ENCODE assay signal across 19 cellular contexts in genomic region chr5:133117166-133117929, GRCh38.
A peak's percentile ranks its signal among the peaks of the same experiment; 100 is the strongest.
DNase-seq lines count a peak whose midpoint lies in the region; ATAC-seq and TF ChIP-seq lines count a peak whose summit lies in the region.
"Had no signal": no experiment of that assay in that cellular context is flagged by ENCODE, and none has a peak within 500 bp of the region (broad histone marks: within the 10 kb centered on the region; RNA-seq: fewer than 3 reads in every experiment).

No MANE protein-coding gene starts in this region.

- H3K4me1 ChIP-seq in neuronal stem cell (ENCODE audit: control insufficient read depth in 2 of 2, insufficient read depth in 1 of 2, low read depth in 1 of 2, low read length in 2 of 2): peaks cover 0 to 5% of the 10 kb centered on the region in 2 donors

- POLR2A ChIA-PET in GM10248 (lab: Yijun Ruan, JAX): no interaction called here

- no peak overlapping the region for H2BK12ac ChIP-seq in neuronal stem cell (ENCODE audit: low read length)

- H2BK15ac ChIP-seq in neuronal stem cell (ENCODE audit: low read length): no peak overlapping the region

- peak overlapping the region; percentile 47 for H3K27ac Mint-ChIP-seq in stimulated activated naive B cell treated with anti-CD40 and anti-IgM and Interleukin-4, amounts not matched to agents 10 μg/mL and 1 μg/mL and 100 μg/mL, for 72 hours
- H3K27ac Mint-ChIP-seq: CD8-positive, alpha-beta T cell had no signal

- H4K8ac ChIP-seq in neuronal stem cell (ENCODE audit: low read depth, low read length): no peak overlapping the region

- no peak overlapping the region for H2BK5ac ChIP-seq in neuronal stem cell (ENCODE audit: low read length)

- H3K27me3 ChIP-seq in neuronal stem cell (ENCODE audit: control insufficient read depth in 3 of 3, insufficient read depth in 3 of 3, low read depth in 1 of 3, low read length in 3 of 3): peaks cover 0 to 47% (median 0%) of the 10 kb centered on the region in 3 experiments

- H3K36me3 ChIP-seq in neuronal stem cell (replicated peaks in 1 of 2; ENCODE audit: control insufficient read depth in 2 of 2, insufficient read depth in 2 of 2, low read length in 2 of 2): no peaks in the 10 kb centered on the region

- no peaks in the 10 kb centered on the region for H3K9me3 ChIP-seq in neuronal stem cell (replicated peaks in 1 of 2; ENCODE audit: control insufficient read depth in 2 of 2, insufficient read depth in 1 of 2, low read depth in 1 of 2, low read length in 2 of 2)

- H3K4me1 Mint-ChIP-seq in stimulated activated naive B cell treated with anti-CD40 and anti-IgM and Interleukin-4, amounts not matched to agents 10 μg/mL and 1 μg/mL and 100 μg/mL, for 72 hours: peaks cover 44 to 58% of the 10 kb centered on the region in 2 donors

- no peaks in the 10 kb centered on the region for H3K27me3 Mint-ChIP-seq in stimulated activated naive B cell treated with anti-CD40 and anti-IgM and Interleukin-4, amounts not matched to agents 10 μg/mL and 1 μg/mL and 100 μg/mL, for 72 hours

- no peak overlapping the region for H2BK120ac ChIP-seq in neuronal stem cell (ENCODE audit: low read depth, low read length)

- no peak overlapping the region for H3K14ac ChIP-seq in neuronal stem cell (ENCODE audit: low read length)

- H3K23ac ChIP-seq in neuronal stem cell (ENCODE audit: low read depth, low read length, poor library complexity): no peak overlapping the region

- H3K36me3 Mint-ChIP-seq in stimulated activated naive B cell treated with anti-CD40 and anti-IgM and Interleukin-4, amounts not matched to agents 10 μg/mL and 1 μg/mL and 100 μg/mL, for 72 hours: no peaks in the 10 kb centered on the region
- H3K36me3 Mint-ChIP-seq: CD8-positive, alpha-beta T cell had no signal

- peak overlapping the region in 1 of 2 donors; percentile 38 for H3K4me3 ChIP-seq in neuronal stem cell (ENCODE audit: low read length in 2 of 2)

- ATAC-seq in stimulated activated naive B cell treated with anti-CD40 and anti-IgM and Interleukin-4, amounts not matched to agents 10 μg/mL and 1 μg/mL and 100 μg/mL, for 72 hours (replicated peaks): no peak
- ATAC-seq in HG03457 (IDR thresholded peaks at IDR 0.05; ENCODE audit: unreplicated experiment): no peak
- ATAC-seq: CD8-positive, alpha-beta T cell had no signal

- no peak for TF ChIP-seq CTCF in GM10248 (IDR thresholded peaks at IDR 0.05; ENCODE audit: control extremely low read depth, extremely low read depth, low read depth, missing control alignments)

- H4K91ac ChIP-seq in neuronal stem cell (ENCODE audit: low read depth, low read length, poor library complexity): no peak overlapping the region

- peak overlapping the region; percentile 13 for H3K18ac ChIP-seq in neuronal stem cell (ENCODE audit: low read length)

- no peaks in the 10 kb centered on the region for H3K79me1 ChIP-seq in neuronal stem cell (ENCODE audit: low read depth, low read length)

- no CpG with 5 or more reads among the region's 11 CpGs for WGBS in neuronal stem cell (ENCODE audit: extremely low coverage in 2 of 2, insufficient read length in 2 of 2, insufficient replicate concordance in 1 of 2), 2 donors

- no peak overlapping the region for H2AK5ac ChIP-seq in neuronal stem cell (ENCODE audit: low read depth, low read length)

- CTCF ChIA-PET in GM10248 (lab: Yijun Ruan, JAX): interaction anchor here (0.7 kb wide), 1 partner anchor 170 kb away, joined by 3 read pairs; no protein-coding TSS in a partner anchor

- no peak overlapping the region for H2AFZ ChIP-seq in neuronal stem cell (ENCODE audit: low read length)

- no peak overlapping the region for H3K4me3 Mint-ChIP-seq in stimulated activated naive B cell treated with anti-CD40 and anti-IgM and Interleukin-4, amounts not matched to agents 10 μg/mL and 1 μg/mL and 100 μg/mL, for 72 hours
- H3K4me3 Mint-ChIP-seq: CD8-positive, alpha-beta T cell had no signal

- no peak overlapping the region for H3K4ac ChIP-seq in neuronal stem cell (ENCODE audit: low read length)

- DNase-seq in NCI-H526 (lab: John Stamatoyannopoulos, UW): peak; percentile 35 to 63
- no peak for DNase-seq in NCI-H526 treated with DMSO at 0.1 percent for 48 hours (lab: John Stamatoyannopoulos, UW)
- peak; percentile 28 for DNase-seq in ecto neural progenitor cell (ENCODE audit: low spot score)
- DNase-seq in neuronal stem cell (ENCODE audit: low spot score): no peak
- DNase-seq in stimulated activated naive B cell treated with anti-CD40 and anti-IgM and Interleukin-4, amounts not matched to agents 10 μg/mL and 1 μg/mL and 100 μg/mL, for 72 hours: no peak
- no peak for DNase-seq in GM10248 (ENCODE audit: extremely low spot score)
- no peak for DNase-seq in DMS53 treated with DMSO at 0.1 percent for 48 hours (lab: John Stamatoyannopoulos, UW; ENCODE audit: unreplicated experiment)
- DNase-seq: 8988T, AML-193, GDM1, MV-4-11, NCI-H1105 treated with DMSO at 0.1 percent for 48 hours, NCI-H1694, NCI-H2081, NCI-H2171, NCI-H345, Right ventricle myocardium superior had no signal

- no peak overlapping the region for H3K9ac ChIP-seq in neuronal stem cell (ENCODE audit: low read depth, low read length, poor library complexity)

- H3K4me2 ChIP-seq in neuronal stem cell (ENCODE audit: insufficient read depth, low read length, poor library complexity, severe bottlenecking): no peak overlapping the region

- H3K27ac ChIP-seq in neuronal stem cell (replicated peaks; ENCODE audit: low read length): no peak overlapping the region

- H3K9me3 Mint-ChIP-seq in stimulated activated naive B cell treated with anti-CD40 and anti-IgM and Interleukin-4, amounts not matched to agents 10 μg/mL and 1 μg/mL and 100 μg/mL, for 72 hours: no peaks in the 10 kb centered on the region
- H3K9me3 Mint-ChIP-seq: CD8-positive, alpha-beta T cell had no signal

Comparison
In these comparisons a context has a peak if more than half of its experiments do, and no peak if none do; other contexts are left out.
1. DNase-seq: peak in NCI-H526 (2 of 2) and ecto neural progenitor cell (single experiment); none in NCI-H526 treated with DMSO at 0.1 percent for 48 hours (single experiment), neuronal stem cell (single experiment), stimulated activated naive B cell treated with anti-CD40 and anti-IgM and Interleukin-4, amounts not matched to agents 10 μg/mL and 1 μg/mL and 100 μg/mL, for 72 hours (single experiment), GM10248 (single experiment) and DMS53 treated with DMSO at 0.1 percent for 48 hours (single experiment).